Comparison of ENCODE assay signal across 8 cellular contexts in the genomic region with DNA sequence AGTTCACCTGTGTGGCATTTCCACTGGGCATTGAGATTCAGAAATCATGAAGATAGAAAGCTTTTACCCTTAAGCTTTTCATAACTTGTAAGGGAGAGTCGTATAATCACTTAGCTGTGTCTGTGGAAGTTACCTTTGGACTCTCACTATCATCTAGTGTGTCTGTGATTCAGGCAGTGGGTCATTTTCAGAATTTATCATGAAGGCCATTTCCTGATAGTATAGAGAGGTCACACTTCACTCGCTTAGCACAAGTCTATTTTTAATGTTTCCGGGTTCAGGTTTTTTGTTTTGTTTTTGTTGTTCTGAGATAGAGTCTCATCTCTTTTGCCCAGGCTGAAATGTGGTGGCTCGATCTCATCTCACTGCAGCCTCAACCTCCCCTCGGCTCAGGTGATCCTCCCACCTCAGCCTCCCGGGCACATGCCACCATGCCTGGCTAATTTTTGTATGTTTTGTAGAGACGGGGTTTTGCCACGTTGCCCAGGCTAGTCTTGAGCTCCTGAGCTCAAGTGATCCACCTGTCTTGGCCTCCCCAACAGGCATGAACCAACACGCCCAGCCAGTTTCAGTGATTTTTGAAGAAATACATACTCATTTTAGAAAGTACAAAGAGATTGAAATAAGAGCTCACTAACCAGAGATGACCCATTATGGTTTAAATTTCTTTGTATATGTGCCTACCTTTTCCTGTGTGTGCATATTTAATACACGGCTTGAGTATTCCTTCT. TPM values are rescaled to one million over a fixed set of nuclear protein-coding genes. Genes with fewer than 3 reads are reported as not detected.
DNase-seq lines count a peak whose midpoint lies in the region; ATAC-seq and TF ChIP-seq lines count a peak whose summit lies in the region.
"Not testable (repeated sequence)": the region's sequence is repeated elsewhere in the genome, so short reads cannot be mapped to it uniquely, and the experiment has no call there.

No MANE protein-coding gene starts in this region.

- not testable (repeated sequence) for H3K9me3 Mint-ChIP-seq in activated CD8-positive, alpha-beta memory T cell treated with anti-CD3 and anti-CD28 coated beads, Interleukin-2, amount 10 ng/mL, durations not matched to agents 7 days and 5 days (ENCODE audit: low read depth); chondrocyte (ENCODE audit: low read depth); mesothelial cell of epicardium

- H3K4me3 ChIP-seq in GM12865 (ENCODE audit: low read depth, low read length); transverse colon: not testable (repeated sequence)

- not testable (repeated sequence) for TF ChIP-seq EP300 in transverse colon (IDR thresholded peaks at IDR 0.05; ENCODE audit: low read depth)

- peaks cover 0 to 36% (median 16%) of the 10 kb centered on the region in 4 donors for H3K4me1 ChIP-seq in transverse colon

- H3K9me3 ChIP-seq in transverse colon, result not testable (repeated sequence)

- H3K4me3 Mint-ChIP-seq in activated CD8-positive, alpha-beta memory T cell treated with anti-CD3 and anti-CD28 coated beads, Interleukin-2, amount 10 ng/mL, durations not matched to agents 7 days and 5 days; chondrocyte (ENCODE audit: unreplicated experiment); mesothelial cell of epicardium: not testable (repeated sequence)

- TF ChIP-seq CTCF in GM12865 (IDR thresholded peaks at IDR 0.05; ENCODE audit: insufficient read depth, low read depth, low read length, missing control alignments); chondrocyte (IDR thresholded peaks at IDR 0.05); mesothelial cell of epicardium (IDR thresholded peaks at IDR 0.05; ENCODE audit: unreplicated experiment); transverse colon (IDR thresholded peaks at IDR 0.05): not testable (repeated sequence)

- TF ChIP-seq POLR2A in transverse colon (IDR thresholded peaks at IDR 0.05), result not testable (repeated sequence)

- H3K27ac ChIP-seq in transverse colon, result peak overlapping the region; percentile 72 to 83 (median 74)

- in situ Hi-C loops in transverse colon (cut with MboI; ENCODE audit: low pct_ligation_motif_present in 1 of 4, low pct_unique_long_range_greater_than_20kb in 1 of 4, low sequenced_read_pairs in 3 of 4), result not testable (repeated sequence)

- H3K36me3 ChIP-seq in transverse colon, result peaks cover 0 to 33% (median 9%) of the 10 kb centered on the region in 4 donors

- intact Hi-C loops in transverse colon (cut with DNase I; ENCODE audit: low total_unique reads), result not testable (repeated sequence)

- CTCF ChIA-PET in activated CD8-positive, alpha-beta memory T cell treated with anti-CD3 and anti-CD28 coated beads, Interleukin-2, amount 10 ng/mL, durations not matched to agents 7 days and 5 days (lab: Charles Lee), result not testable (repeated sequence)

- DNase-seq in GM12865 (ENCODE audit: low read depth), result peak; percentile 27
- DNase-seq in activated CD8-positive, alpha-beta memory T cell treated with anti-CD3 and anti-CD28 coated beads, Interleukin-2, amount 10 ng/mL, durations not matched to agents 7 days and 5 days; chondrocyte (ENCODE audit: low spot score); mesothelial cell of epicardium (ENCODE audit: low spot score in 2 of 2, unreplicated experiment in 2 of 2); transverse colon: not testable (repeated sequence)

- H3K4me1 Mint-ChIP-seq in activated CD8-positive, alpha-beta memory T cell treated with anti-CD3 and anti-CD28 coated beads, Interleukin-2, amount 10 ng/mL, durations not matched to agents 7 days and 5 days; mesothelial cell of epicardium: not testable (repeated sequence)
- H3K4me1 Mint-ChIP-seq in chondrocyte (ENCODE audit: low read depth), result peaks cover 11% of the 10 kb centered on the region

- H3K36me3 Mint-ChIP-seq in activated CD8-positive, alpha-beta memory T cell treated with anti-CD3 and anti-CD28 coated beads, Interleukin-2, amount 10 ng/mL, durations not matched to agents 7 days and 5 days, result peaks cover 33% of the 10 kb centered on the region
- H3K36me3 Mint-ChIP-seq in chondrocyte (ENCODE audit: low read depth) (peaks cover 37% of the 10 kb centered on the region), mesothelial cell of epicardium (peaks cover 38% of the 10 kb centered on the region)

- WGBS in transverse colon (ENCODE audit: low coverage in 1 of 2), 2 donors, result 73 to 90% methylated on average over 1 to 6 of the region's 10 CpGs

- H3K27me3 Mint-ChIP-seq in activated CD8-positive, alpha-beta memory T cell treated with anti-CD3 and anti-CD28 coated beads, Interleukin-2, amount 10 ng/mL, durations not matched to agents 7 days and 5 days; chondrocyte (ENCODE audit: low read depth); mesothelial cell of epicardium (ENCODE audit: low read depth): not testable (repeated sequence)

- not testable (repeated sequence) for H3K27me3 ChIP-seq in transverse colon

- ATAC-seq in GM19452 (IDR thresholded peaks at IDR 0.05; ENCODE audit: unreplicated experiment), result peak; percentile 61
- ATAC-seq in HG02798 (IDR thresholded peaks at IDR 0.05; ENCODE audit: poor library complexity, unreplicated experiment), result peak; percentile 69
- peak; percentile 46 for ATAC-seq in HG03571 (IDR thresholded peaks at IDR 0.05; ENCODE audit: unreplicated experiment)
- not testable (repeated sequence) for ATAC-seq in activated CD8-positive, alpha-beta memory T cell treated with anti-CD3 and anti-CD28 coated beads, Interleukin-2, amount 10 ng/mL, durations not matched to agents 7 days and 5 days

- peak overlapping the region; percentile 46 for H3K27ac Mint-ChIP-seq in activated CD8-positive, alpha-beta memory T cell treated with anti-CD3 and anti-CD28 coated beads, Interleukin-2, amount 10 ng/mL, durations not matched to agents 7 days and 5 days
- peak overlapping the region; percentile 66 for H3K27ac Mint-ChIP-seq in chondrocyte (ENCODE audit: unreplicated experiment)
- H3K27ac Mint-ChIP-seq in mesothelial cell of epicardium, result peak overlapping the region; percentile 85

RNA-seq across cellular contexts. Expression of a gene that starts 36.1 kb away (rescaled TPM):
- total RNA-seq in activated CD8-positive, alpha-beta memory T cell treated with anti-CD3 and anti-CD28 coated beads, Interleukin-2, amount 10 ng/mL, durations not matched to agents 7 days and 5 days, result 1 to 10 TPM in 1 of 2 experiments, under 1 TPM in 1; 0.85 to 1.9 TPM
- total RNA-seq in chondrocyte (2.2 to 8.4 TPM (median 3.0 TPM) in 3 replicates), mesothelial cell of epicardium (8.7 to 11.7 TPM (median 9.4 TPM) in 3 replicates), transverse colon (100 to 1,000 TPM in 3 of 4 donors, 10 to 100 TPM in 1; 65.9 to 321 (median 131) TPM)
